Comparison of ENCODE assay signal across 1 cellular context in genomic region chr18:62744076-62744705, GRCh38.
TF ChIP-seq lines count a peak whose summit lies in the region.

No MANE protein-coding gene starts in this region.

TF ChIP-seq in H1, 55 proteins besides CTCF, POLR2A, EP300 and RAD21 (continued from another document):
- TF ChIP-seq CHD7 (IDR thresholded peaks at IDR 0.05; ENCODE audit: insufficient replicate concordance, low read length), result no peak
